ENCODE assay signal across 27 cellular contexts in genomic region chr13:74586839-74587238, GRCh38.
"Had no signal": no experiment of that assay in that cellular context is flagged by ENCODE, and none has a peak within 500 bp of the region (broad histone marks: within the 10 kb centered on the region; RNA-seq: fewer than 3 reads in every experiment).

No MANE protein-coding gene starts in this region.

- H3K9me3 ChIP-seq: esophagus squamous epithelium, heart left ventricle, pancreas, testis, transverse colon had no signal

- H3K36me3 ChIP-seq: esophagus squamous epithelium, heart left ventricle, pancreas, transverse colon had no signal

- H3K4me1 ChIP-seq: esophagus squamous epithelium, heart left ventricle, pancreas, testis, transverse colon had no signal

- H3K27ac ChIP-seq: epithelial cell of prostate, esophagus squamous epithelium, heart left ventricle, pancreas, skin epidermis, testis, transverse colon had no signal

- H3K27me3 ChIP-seq: esophagus squamous epithelium, heart left ventricle, pancreas, testis, transverse colon had no signal

- DNase-seq: activated CD4-positive, alpha-beta memory T cell treated with anti-CD3 and anti-CD28 coated beads for 36 hours; activated CD4-positive, alpha-beta T cell treated with anti-CD3 and anti-CD28 coated beads, Interleukin-2, amount 10 ng/mL, durations not matched to agents 24 days and 14 days; activated CD4-positive, CD25-positive, alpha-beta regulatory T cell treated with anti-CD3 and anti-CD28 coated beads, Interleukin-2, amount 50 U/mL, for 72 hours; activated CD8-positive, alpha-beta memory T cell treated with anti-CD3 and anti-CD28 coated beads, Interleukin-2, amount 50 U/mL, for 4 hours; activated effector memory CD4-positive, alpha-beta T cell treated with anti-CD3 and anti-CD28 coated beads, Interleukin-2, amount 50 U/mL, for 16 hours; activated naive CD4-positive, alpha-beta T cell treated with anti-CD3 and anti-CD28 coated beads, Interleukin-2, amount 10 ng/mL, durations not matched to agents 7 days and 5 days; activated naive CD8-positive, alpha-beta T cell treated with anti-CD3 and anti-CD28 coated beads, Interleukin-2, amount 10 ng/mL, durations not matched to agents 7 days and 5 days; activated T-cell treated with anti-CD3 and anti-CD28 coated beads, Interleukin-2, amount 50 U/mL, for 1 hour; esophagus squamous epithelium; heart left ventricle; hypothalamus; immature natural killer cell; kidney; left colon; mammary epithelial cell; nephron progenitor cell; pancreas; right cardiac atrium; stimulated activated CD4-positive, alpha-beta T cell treated with anti-CD3 and anti-CD28 coated beads, Interleukin-12 subunit alpha, Interleukin-12 subunit beta, amount 100 ng/mL, for 4 hours; stimulated activated CD4-positive, alpha-beta T cell treated with anti-CD3 and anti-CD28 coated beads, Interleukin-4, amount 100 ng/mL, for 1 hour; stimulated activated naive CD8-positive, alpha-beta T cell treated with anti-CD3 and anti-CD28 coated beads, Interleukin-15, Interleukin-2, amounts not matched to agents 100 U/mL and 50 U/mL, for 24 hours; T-helper 17 cell; T1000; testis; transverse colon had no signal

- ATAC-seq: heart left ventricle; left colon; pancreas; right cardiac atrium; stimulated activated naive CD8-positive, alpha-beta T cell treated with anti-CD3 and anti-CD28 coated beads, Interleukin-15, Interleukin-2, amounts not matched to agents 100 U/mL and 50 U/mL, for 24 hours; T-helper 17 cell had no signal

- H3K4me3 ChIP-seq: esophagus squamous epithelium, heart left ventricle, pancreas, skin epidermis, testis, transverse colon had no signal
